ENCODE assay signal across 18 cellular contexts in genomic region chr12:100913872-100914600, GRCh38.
"Had no signal": no experiment of that assay in that cellular context is flagged by ENCODE, and none has a peak within 500 bp of the region (broad histone marks: within the 10 kb centered on the region; RNA-seq: fewer than 3 reads in every experiment).

No MANE protein-coding gene starts in this region.

- H3K9me3 ChIP-seq: body of pancreas, prostate gland, right lobe of liver, upper lobe of right lung had no signal

- H3K4me3 Mint-ChIP-seq: central memory CD8-positive, alpha-beta T cell; effector memory CD8-positive, alpha-beta T cell; natural killer cell; stimulated activated naive B cell treated with anti-CD40 and anti-IgM and Interleukin-4, amounts not matched to agents 10 μg/mL and 1 μg/mL and 100 μg/mL, for 72 hours had no signal

- H3K4me1 ChIP-seq: body of pancreas, prostate gland, right lobe of liver, upper lobe of right lung had no signal

- ATAC-seq: body of pancreas; effector memory CD8-positive, alpha-beta T cell; left lobe of liver; natural killer cell; right lobe of liver; stimulated activated naive B cell treated with anti-CD40 and anti-IgM and Interleukin-4, amounts not matched to agents 10 μg/mL and 1 μg/mL and 100 μg/mL, for 72 hours; upper lobe of right lung had no signal

- H3K36me3 Mint-ChIP-seq: natural killer cell; stimulated activated naive B cell treated with anti-CD40 and anti-IgM and Interleukin-4, amounts not matched to agents 10 μg/mL and 1 μg/mL and 100 μg/mL, for 72 hours had no signal

- FAIRE-seq: islet of Langerhans had no signal

- H3K27me3 Mint-ChIP-seq: central memory CD8-positive, alpha-beta T cell; effector memory CD8-positive, alpha-beta T cell; stimulated activated naive B cell treated with anti-CD40 and anti-IgM and Interleukin-4, amounts not matched to agents 10 μg/mL and 1 μg/mL and 100 μg/mL, for 72 hours had no signal

- H3K9me3 Mint-ChIP-seq: activated T-helper 2 cell treated with anti-CD3 and anti-CD28 coated beads, Interferon-gamma antibody, Interleukin-2, Interleukin-4, amounts not matched to agents 10 μg/mL and 5 μg/mL and 100 μg/mL, durations not matched to agents 14 hours and 24 hours and 36 hours; central memory CD8-positive, alpha-beta T cell; effector memory CD8-positive, alpha-beta T cell; natural killer cell; stimulated activated naive B cell treated with anti-CD40 and anti-IgM and Interleukin-4, amounts not matched to agents 10 μg/mL and 1 μg/mL and 100 μg/mL, for 72 hours had no signal

- H3K4me3 ChIP-seq: body of pancreas, prostate gland, right lobe of liver, upper lobe of right lung had no signal

- H3K27ac ChIP-seq: body of pancreas, right lobe of liver, upper lobe of right lung had no signal

- DNase-seq: activated CD4-positive, alpha-beta T cell treated with anti-CD3 and anti-CD28 coated beads, Interleukin-2, amount 50 U/mL, for 1 hour; activated CD4-positive, CD25-positive, alpha-beta regulatory T cell; activated naive CD4-positive, alpha-beta T cell treated with anti-CD3 and anti-CD28 coated beads, Interleukin-2, amount 50 U/mL, for 16 hours; body of pancreas; effector memory CD8-positive, alpha-beta T cell; mammary epithelial cell; natural killer cell; occipital lobe; right lobe of liver; stimulated activated CD4-positive, alpha-beta T cell treated with anti-CD3 and anti-CD28 coated beads, Interleukin-2, amount 100 ng/mL, for 24 hours; stimulated activated naive B cell treated with anti-CD40 and anti-IgM and Interleukin-4, amounts not matched to agents 10 μg/mL and 1 μg/mL and 100 μg/mL, for 72 hours; substantia nigra; upper lobe of right lung had no signal

- H3K27ac Mint-ChIP-seq: activated T-helper 2 cell treated with anti-CD3 and anti-CD28 coated beads, Interferon-gamma antibody, Interleukin-2, Interleukin-4, amounts not matched to agents 10 μg/mL and 5 μg/mL and 100 μg/mL, durations not matched to agents 14 hours and 24 hours and 36 hours; effector memory CD8-positive, alpha-beta T cell; natural killer cell; stimulated activated naive B cell treated with anti-CD40 and anti-IgM and Interleukin-4, amounts not matched to agents 10 μg/mL and 1 μg/mL and 100 μg/mL, for 72 hours had no signal

- H3K4me1 Mint-ChIP-seq: central memory CD8-positive, alpha-beta T cell; natural killer cell; stimulated activated naive B cell treated with anti-CD40 and anti-IgM and Interleukin-4, amounts not matched to agents 10 μg/mL and 1 μg/mL and 100 μg/mL, for 72 hours had no signal
